Comparison of ENCODE assay signal across 21 cellular contexts in the genomic region with DNA sequence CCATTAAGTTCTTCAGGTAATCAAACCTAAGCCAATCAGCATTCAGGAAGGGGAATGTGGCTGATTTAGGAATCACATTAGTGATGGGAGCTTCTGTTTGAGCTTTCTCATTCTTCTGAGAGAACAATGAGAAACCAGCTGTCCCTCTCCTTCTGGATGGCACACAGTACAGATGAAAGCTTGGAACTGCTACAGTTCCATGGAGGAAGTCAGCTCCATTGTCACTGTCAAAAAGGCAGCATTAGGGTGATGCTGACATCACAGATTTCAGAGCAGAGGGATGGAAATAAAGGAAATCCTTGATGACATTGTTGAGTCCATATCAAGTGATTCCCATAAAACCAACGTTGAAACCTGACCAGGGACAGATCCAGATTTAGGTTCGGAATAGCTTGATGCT.
"Had no signal": no experiment of that assay in that cellular context is flagged by ENCODE, and none has a peak within 500 bp of the region (broad histone marks: within the 10 kb centered on the region; RNA-seq: fewer than 3 reads in every experiment).

No MANE protein-coding gene starts in this region.

- DNase-seq: activated CD4-positive, alpha-beta T cell treated with anti-CD3 and anti-CD28 coated beads for 36 hours; activated CD4-positive, alpha-beta T cell treated with anti-CD3 and anti-CD28 coated beads, Interleukin-2, amount 50 U/mL, for 4 hours; activated CD8-positive, alpha-beta memory T cell treated with anti-CD3 and anti-CD28 coated beads, Interleukin-2, amount 50 U/mL, for 48 hours; activated naive CD4-positive, alpha-beta T cell treated with Interleukin-2 at 50 U/mL for 16 hours; activated naive CD8-positive, alpha-beta T cell treated with anti-CD3 and anti-CD28 coated beads for 36 hours; activated T-cell treated with anti-CD3 and anti-CD28 coated beads, Interleukin-2, amount 50 U/mL, for 4 hours; endodermal cell; esophagus squamous epithelium; gastrocnemius medialis; heart left ventricle; left ventricle myocardium inferior; ovary; psoas muscle; right cardiac atrium; stimulated activated CD4-positive, alpha-beta T cell treated with anti-CD3 and anti-CD28 coated beads, Interleukin-2, amount 100 ng/mL, for 24 hours; stomach; T1000 had no signal

- H3K27ac ChIP-seq: breast epithelium, coronary artery, esophagus squamous epithelium, gastrocnemius medialis, heart left ventricle, left ventricle myocardium inferior, neutrophil, ovary, psoas muscle, stomach, thoracic aorta had no signal
